ENCODE assay signal across 1 cellular context in the genomic region with DNA sequence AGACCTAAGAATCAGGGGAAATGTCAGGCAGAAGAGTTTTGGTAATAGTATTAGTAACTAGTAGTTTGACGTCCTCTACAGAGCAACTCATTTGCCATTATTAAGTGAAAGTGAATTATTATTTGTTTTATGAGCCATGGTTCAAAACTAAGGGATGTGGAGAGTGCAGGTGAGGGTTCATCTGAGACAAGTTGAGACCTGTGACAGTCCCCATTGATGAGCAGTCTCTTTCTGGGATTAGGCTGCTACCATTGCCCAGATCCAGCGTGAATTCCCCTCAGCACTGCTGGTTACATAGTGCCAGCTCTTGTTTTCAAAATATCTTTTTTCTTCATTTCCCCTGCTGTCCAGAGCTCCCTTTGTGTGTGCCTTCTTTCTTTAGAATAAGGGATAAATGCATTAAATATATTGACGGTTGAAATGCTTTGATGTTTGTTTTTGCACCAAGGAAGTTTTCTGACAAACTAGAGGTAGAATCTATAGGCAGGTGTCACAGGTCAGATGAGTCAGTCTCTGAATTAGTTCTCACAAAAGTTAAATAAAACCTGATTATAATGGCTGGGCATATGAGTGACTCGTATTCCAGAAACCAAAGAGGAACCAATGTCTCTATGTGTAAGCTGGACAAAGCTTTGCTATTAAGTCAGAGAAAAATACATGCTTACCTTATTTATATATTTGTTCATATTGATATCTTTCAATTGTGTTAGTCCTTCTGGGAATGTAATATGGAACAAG.
TF ChIP-seq lines count a peak whose summit lies in the region.

No MANE protein-coding gene starts in this region.

TF ChIP-seq in IMR-90, 13 proteins besides CTCF, POLR2A, EP300 and RAD21 (continued from another document):
- TF ChIP-seq NFE2L2 (IDR thresholded peaks at IDR 0.05; ENCODE audit: low read depth, low read length) (no peak), BHLHE40 (IDR thresholded peaks at IDR 0.05; ENCODE audit: low read depth, low read length) (no peak), MAZ (IDR thresholded peaks at IDR 0.05; ENCODE audit: borderline replicate concordance, low read depth, low read length) (no peak), RFX5 (IDR thresholded peaks at IDR 0.05; ENCODE audit: low read depth, low read length) (no peak), CEBPB (IDR thresholded peaks at IDR 0.05; ENCODE audit: low read depth, low read length) (no peak)
- TF ChIP-seq, protein P1, sequence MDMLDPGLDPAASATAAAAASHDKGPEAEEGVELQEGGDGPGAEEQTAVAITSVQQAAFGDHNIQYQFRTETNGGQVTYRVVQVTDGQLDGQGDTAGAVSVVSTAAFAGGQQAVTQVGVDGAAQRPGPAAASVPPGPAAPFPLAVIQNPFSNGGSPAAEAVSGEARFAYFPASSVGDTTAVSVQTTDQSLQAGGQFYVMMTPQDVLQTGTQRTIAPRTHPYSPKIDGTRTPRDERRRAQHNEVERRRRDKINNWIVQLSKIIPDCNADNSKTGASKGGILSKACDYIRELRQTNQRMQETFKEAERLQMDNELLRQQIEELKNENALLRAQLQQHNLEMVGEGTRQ (IDR thresholded peaks at IDR 0.05; ENCODE audit: low read depth, low read length) = no peak
- TF ChIP-seq, protein P2, sequence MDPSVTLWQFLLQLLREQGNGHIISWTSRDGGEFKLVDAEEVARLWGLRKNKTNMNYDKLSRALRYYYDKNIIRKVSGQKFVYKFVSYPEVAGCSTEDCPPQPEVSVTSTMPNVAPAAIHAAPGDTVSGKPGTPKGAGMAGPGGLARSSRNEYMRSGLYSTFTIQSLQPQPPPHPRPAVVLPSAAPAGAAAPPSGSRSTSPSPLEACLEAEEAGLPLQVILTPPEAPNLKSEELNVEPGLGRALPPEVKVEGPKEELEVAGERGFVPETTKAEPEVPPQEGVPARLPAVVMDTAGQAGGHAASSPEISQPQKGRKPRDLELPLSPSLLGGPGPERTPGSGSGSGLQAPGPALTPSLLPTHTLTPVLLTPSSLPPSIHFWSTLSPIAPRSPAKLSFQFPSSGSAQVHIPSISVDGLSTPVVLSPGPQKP (IDR thresholded peaks at IDR 0.05; ENCODE audit: borderline replicate concordance, low read depth, low read length) = no peak
